In the genomic region with DNA sequence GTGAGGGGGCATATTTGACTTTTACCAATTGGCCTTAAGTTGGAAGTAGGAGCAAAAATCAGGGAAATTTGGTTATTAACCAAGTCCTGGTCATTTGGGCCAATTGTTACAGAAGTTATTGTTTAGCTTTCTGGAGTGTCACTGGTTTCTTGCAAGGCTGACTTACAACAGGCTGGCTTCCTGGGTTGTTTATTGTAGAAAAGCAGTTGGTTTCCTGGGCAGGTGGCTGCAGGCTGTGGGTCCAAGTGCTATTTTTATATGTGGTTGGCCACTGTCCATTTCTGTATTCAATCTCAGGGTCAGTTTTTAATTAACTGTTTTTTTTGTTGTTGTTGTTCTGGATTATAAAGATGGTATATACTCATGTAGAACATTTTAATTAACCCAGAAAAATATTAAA, we compare ENCODE assay signal across 18 cellular contexts.
A peak's percentile ranks its signal among the peaks of the same experiment; 100 is the strongest.
DNase-seq lines count a peak whose midpoint lies in the region; ATAC-seq and TF ChIP-seq lines count a peak whose summit lies in the region.
"Had no signal": no experiment of that assay in that cellular context is flagged by ENCODE, and none has a peak within 500 bp of the region (broad histone marks: within the 10 kb centered on the region; RNA-seq: fewer than 3 reads in every experiment).

No MANE protein-coding gene starts in this region.

- no peak overlapping the region for H3K4me3 ChIP-seq in BE2C (ENCODE audit: low read depth, low read length)
- H3K4me3 ChIP-seq: A549, GM12878, SK-N-MC had no signal

- ATAC-seq in GM19438 (IDR thresholded peaks at IDR 0.05; ENCODE audit: low read depth, unreplicated experiment) (peak; percentile 64), HG03565 (IDR thresholded peaks at IDR 0.05; ENCODE audit: unreplicated experiment) (no peak)
- ATAC-seq: A549, GM12878, Panc1 had no signal

- H3K9me3 ChIP-seq in BE2C: no peaks in the 10 kb centered on the region
- H3K9me3 ChIP-seq: A549 had no signal

- TF ChIP-seq CTCF in VCaP (conservative IDR thresholded peaks at IDR 0.05): no peak
- TF ChIP-seq CTCF in BE2C (IDR thresholded peaks at IDR 0.05; ENCODE audit: low read depth, low read length): no peak

- in situ Hi-C loops in G401 (cut with HindIII; ENCODE audit: low sequenced_read_pairs): no loop called here

- no peaks in the 10 kb centered on the region for H3K36me3 ChIP-seq in BE2C

- no peaks in the 10 kb centered on the region for H3K27me3 ChIP-seq in BE2C

- DNase-seq in G401 (ENCODE audit: low spot score): peak; percentile 74
- peak; percentile 41 for DNase-seq in LHCN-M2 (ENCODE audit: low read depth)
- DNase-seq in DMS153 (lab: John Stamatoyannopoulos, UW): no peak
- DNase-seq in NCI-H774 (lab: John Stamatoyannopoulos, UW): no peak
- DNase-seq in BE2C: no peak
- DNase-seq: Calu3, DMS79, H9, NCI-H1436, NCI-H748 treated with DMSO at 0.1 percent for 48 hours, T-helper 9 cell had no signal

- no peaks in the 10 kb centered on the region for H3K4me1 ChIP-seq in BE2C
- H3K4me1 ChIP-seq: A549 had no signal

- H3K27ac ChIP-seq in VCaP: peak overlapping the region; percentile 31
- H3K27ac ChIP-seq: A549, SK-N-MC had no signal

Comparison
In these comparisons a context has a peak if more than half of its experiments do, and no peak if none do; other contexts are left out.
1. DNase-seq: peak in G401 (single experiment) and LHCN-M2 (single experiment); none in DMS153 (single experiment), NCI-H774 (single experiment) and BE2C (single experiment).